8 cellular contexts compared by ENCODE assay signal in the genomic region with DNA sequence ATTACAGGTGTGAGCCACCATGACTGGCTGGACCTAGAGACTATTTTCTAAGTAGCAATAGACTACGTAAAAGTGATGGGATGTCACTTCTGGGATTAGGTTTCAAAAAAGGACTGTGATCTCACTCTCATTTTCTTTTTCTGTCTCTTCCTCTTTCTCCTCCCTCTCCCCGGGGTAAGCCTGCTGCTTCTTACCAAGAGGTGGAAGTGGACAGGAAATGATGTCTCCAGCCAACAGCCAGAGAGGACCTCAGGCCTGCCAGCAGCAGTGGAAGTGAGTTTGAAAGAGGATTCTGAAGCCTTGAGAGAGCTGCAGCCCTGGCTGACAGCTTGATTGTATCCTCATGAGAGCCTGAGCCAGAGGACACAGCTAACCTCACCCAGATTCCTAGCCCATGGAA. TPM values are rescaled to one million over a fixed set of nuclear protein-coding genes. Genes with fewer than 3 reads are reported as not detected.
DNase-seq lines count a peak whose midpoint lies in the region; ATAC-seq and TF ChIP-seq lines count a peak whose summit lies in the region.
"Not testable (repeated sequence)": the region's sequence is repeated elsewhere in the genome, so short reads cannot be mapped to it uniquely, and the experiment has no call there.

No MANE protein-coding gene starts in this region.

- H3K4me1 ChIP-seq in DOHH2 (ENCODE audit: control insufficient read depth, low read length): peaks cover 24% of the 10 kb centered on the region
- H3K4me1 ChIP-seq in parathyroid adenoma: not testable (repeated sequence)
- H3K4me1 ChIP-seq in upper lobe of right lung: peaks cover 16% of the 10 kb centered on the region

- not testable (repeated sequence) for H3K27ac ChIP-seq in DOHH2 (ENCODE audit: low read depth, low read length)
- peak overlapping the region; percentile 8 for H3K27ac ChIP-seq in parathyroid adenoma
- peak overlapping the region; percentile 66 for H3K27ac ChIP-seq in upper lobe of right lung

- H3K4me3 ChIP-seq in DOHH2 (ENCODE audit: low read length); NB4 (ENCODE audit: low read depth, low read length); choroid plexus epithelial cell (ENCODE audit: low read depth, low read length); parathyroid adenoma (ENCODE audit: low read depth, low read length); upper lobe of right lung: not testable (repeated sequence)

- TF ChIP-seq POLR2A in NB4 (IDR thresholded peaks at IDR 0.05; ENCODE audit: extremely low read depth, insufficient read length): not testable (repeated sequence)

- H3K9me3 ChIP-seq in DOHH2 (ENCODE audit: control insufficient read depth, insufficient read depth, low read length); parathyroid adenoma (ENCODE audit: control insufficient read depth, low read length); upper lobe of right lung: not testable (repeated sequence)

- not testable (repeated sequence) for H3K9me2 ChIP-seq in DOHH2 (replicated peaks; ENCODE audit: control insufficient read depth, low read length)

- not testable (repeated sequence) for H4K20me1 ChIP-seq in DOHH2 (ENCODE audit: control insufficient read depth, insufficient read depth, low read depth, low read length)

- peak; percentile 87 for DNase-seq in NB4 (ENCODE audit: low read depth)
- DNase-seq in SKM-1 treated with dmso at 0.1 percent for 144 hours (lab: John Stamatoyannopoulos, UW; ENCODE audit: unreplicated experiment): peak; percentile 85
- peak; percentile 50 for DNase-seq in choroid plexus epithelial cell (ENCODE audit: low read depth)
- DNase-seq in left cardiac atrium, upper lobe of right lung: not testable (repeated sequence)

- H3K9ac ChIP-seq in parathyroid adenoma: not testable (repeated sequence)

- H3K4me2 ChIP-seq in DOHH2 (ENCODE audit: low read length): peak overlapping the region; percentile 27
- not testable (repeated sequence) for H3K4me2 ChIP-seq in parathyroid adenoma (ENCODE audit: low read length)

- peaks cover 31% of the 10 kb centered on the region for H3K79me2 ChIP-seq in DOHH2 (ENCODE audit: control insufficient read depth, low read length)
- peaks cover 12% of the 10 kb centered on the region for H3K79me2 ChIP-seq in parathyroid adenoma

- H3F3A ChIP-seq in DOHH2 (ENCODE audit: control insufficient read depth, insufficient read depth): not testable (repeated sequence)

- intact Hi-C loops in left cardiac atrium (cut with DNase I); upper lobe of right lung (cut with DNase I): not testable (repeated sequence)

- H3K36me3 ChIP-seq in DOHH2 (ENCODE audit: control insufficient read depth, low read length); parathyroid adenoma (ENCODE audit: control insufficient read depth, insufficient read depth, low read length); upper lobe of right lung: not testable (repeated sequence)

- TF ChIP-seq CTCF in DOHH2 (IDR thresholded peaks at IDR 0.05; ENCODE audit: low read depth, low read length, poor library complexity, severe bottlenecking); NB4 (IDR thresholded peaks at IDR 0.05; ENCODE audit: low read depth, low read length); choroid plexus epithelial cell (conservative IDR thresholded peaks at IDR 0.05; ENCODE audit: low read depth, low read length); parathyroid adenoma (IDR thresholded peaks at IDR 0.05); upper lobe of right lung (IDR thresholded peaks at IDR 0.05): not testable (repeated sequence)

- not testable (repeated sequence) for H3K27me3 ChIP-seq in DOHH2 (ENCODE audit: control insufficient read depth, low read length); parathyroid adenoma (ENCODE audit: control insufficient read depth, insufficient read depth, low read length); upper lobe of right lung

- peak overlapping the region; percentile 38 for H2AFZ ChIP-seq in parathyroid adenoma

- ATAC-seq in GM21786 (IDR thresholded peaks at IDR 0.05; ENCODE audit: unreplicated experiment) (peak; percentile 26), left cardiac atrium (peak; percentile 7 to 31), upper lobe of right lung (peak; percentile 37)

RNA-seq across cellular contexts. Expression of a gene that starts 30.0 kb away (rescaled TPM):
- total RNA-seq in left cardiac atrium (10 to 100 TPM; 13.6 to 17.0 TPM), upper lobe of right lung (24.9 TPM)

RNA-seq across cellular contexts. Expression of a gene that starts 45.7 kb away (rescaled TPM):
- total RNA-seq in left cardiac atrium (1 to 10 TPM; 7.9 to 9.4 TPM), upper lobe of right lung (18.7 TPM)
